In the genomic region with DNA sequence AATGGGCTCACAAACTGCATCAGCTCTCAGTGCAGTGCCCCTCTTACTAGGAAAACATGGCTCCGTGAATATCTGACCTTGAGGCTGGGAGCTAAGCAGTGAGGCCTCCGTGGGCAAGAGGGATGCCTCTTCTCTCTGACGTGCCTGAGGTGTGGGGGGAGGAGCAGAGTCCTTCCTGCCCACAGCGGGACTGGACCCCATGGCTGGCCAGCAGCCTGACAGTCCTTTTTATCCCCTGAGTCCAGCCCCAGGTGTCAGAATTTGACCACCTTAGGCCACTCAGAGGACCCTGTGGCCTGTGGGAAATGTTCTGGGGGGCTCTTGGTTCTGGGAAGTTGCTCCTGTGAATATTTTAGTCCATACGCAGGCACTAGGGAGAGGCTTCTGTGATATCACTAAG, we compare ENCODE assay signal across 20 cellular contexts. TPM values are rescaled to one million over a fixed set of nuclear protein-coding genes. Genes with fewer than 3 reads are reported as not detected.
DNase-seq lines count a peak whose midpoint lies in the region; ATAC-seq and TF ChIP-seq lines count a peak whose summit lies in the region.
"Had no signal": no experiment of that assay in that cellular context is flagged by ENCODE, and none has a peak within 500 bp of the region (broad histone marks: within the 10 kb centered on the region; RNA-seq: fewer than 3 reads in every experiment).

No MANE protein-coding gene starts in this region.

- H3K27me3 Mint-ChIP-seq in endodermal cell (ENCODE audit: insufficient read depth) = no peaks in the 10 kb centered on the region

- no peak for TF ChIP-seq EP300 in tibial nerve (IDR thresholded peaks at IDR 0.05)

- no peaks in the 10 kb centered on the region for H3K9me3 Mint-ChIP-seq in endodermal cell
- H3K9me3 Mint-ChIP-seq: CD8-positive, alpha-beta T cell had no signal

- H3K36me3 Mint-ChIP-seq in endodermal cell (ENCODE audit: low read depth) = peaks cover 9% of the 10 kb centered on the region
- H3K36me3 Mint-ChIP-seq: CD8-positive, alpha-beta T cell had no signal

- H3K36me3 ChIP-seq in endodermal cell (ENCODE audit: control insufficient read depth, insufficient read depth, low read length) (no peaks in the 10 kb centered on the region), psoas muscle (ENCODE audit: insufficient read depth in 1 of 2, low read depth in 1 of 2) (peaks cover 0 to 60% of the 10 kb centered on the region in 2 donors), tibial nerve (peaks cover 0 to under 1% (median 0%) of the 10 kb centered on the region in 3 donors), hepatocyte (replicated peaks; ENCODE audit: insufficient read depth, low read depth) (no peaks in the 10 kb centered on the region)

- peak; percentile 42 for ATAC-seq in left ventricle myocardium superior
- ATAC-seq in psoas muscle = no peak
- no peak for ATAC-seq in HG03175 (IDR thresholded peaks at IDR 0.05; ENCODE audit: unreplicated experiment)
- ATAC-seq: CD8-positive, alpha-beta T cell; K562; PC-3 had no signal

- intact Hi-C loops in left ventricle myocardium superior (cut with micrococcal nuclease) = no loop called here
- intact Hi-C loops in psoas muscle (cut with DNase I) = no loop called here

- TF ChIP-seq CTCF in endodermal cell (conservative IDR thresholded peaks at IDR 0.05) (no peak), psoas muscle (IDR thresholded peaks at IDR 0.05) (no peak), tibial nerve (IDR thresholded peaks at IDR 0.05) (no peak), hepatocyte (IDR thresholded peaks at IDR 0.05; ENCODE audit: poor library complexity) (no peak)

- DNase-seq in endodermal cell (no peak), left ventricle myocardium superior (no peak), psoas muscle (no peak), tibial nerve (ENCODE audit: low spot score in 2 of 2) (no peak), hepatocyte (ENCODE audit: low spot score) (no peak), HuH-7.5 (ENCODE audit: low spot score) (no peak)
- DNase-seq in stimulated activated naive CD4-positive, alpha-beta T cell (lab: John Stamatoyannopoulos, UW) = no peak
- DNase-seq: Calu3; CD8-positive, alpha-beta T cell; GF-D8; HCEC 1CT; NCI-H1694 treated with DMSO at 0.1 percent for 48 hours; NCI-H345; NCI-H524 treated with DMSO at 0.1 percent for 48 hours; PC-3; SJCRH30 had no signal

- H3K9me3 ChIP-seq in endodermal cell (ENCODE audit: control insufficient read depth, low read length) (no peaks in the 10 kb centered on the region), psoas muscle (no peaks in the 10 kb centered on the region), tibial nerve (no peaks in the 10 kb centered on the region), hepatocyte (ENCODE audit: low read depth) (no peaks in the 10 kb centered on the region)
- H3K9me3 ChIP-seq: BLaER1 treated with 17β-estradiol and CSF1 and Interleukin-3, amounts not matched to agents 10 nM and 100 nM; SJCRH30 had no signal

- H2AFZ ChIP-seq in hepatocyte = no peak overlapping the region

- no peaks in the 10 kb centered on the region for H3K27me3 ChIP-seq in endodermal cell (ENCODE audit: control insufficient read depth, insufficient read depth, low read length, poor library complexity, severe bottlenecking)
- no peaks in the 10 kb centered on the region for H3K27me3 ChIP-seq in psoas muscle (ENCODE audit: insufficient read depth in 3 of 3, low read length in 2 of 3)
- H3K27me3 ChIP-seq in tibial nerve = no peaks in the 10 kb centered on the region
- no peaks in the 10 kb centered on the region for H3K27me3 ChIP-seq in hepatocyte
- H3K27me3 ChIP-seq: BLaER1 treated with 17β-estradiol and CSF1 and Interleukin-3, amounts not matched to agents 10 nM and 100 nM; SJCRH30 had no signal

- no peaks in the 10 kb centered on the region for H4K20me1 ChIP-seq in hepatocyte (ENCODE audit: insufficient read depth, poor library complexity, severe bottlenecking)

- H3K79me2 ChIP-seq in hepatocyte = no peaks in the 10 kb centered on the region

- H3K27ac ChIP-seq in endodermal cell (ENCODE audit: low read depth, low read length) (no peak overlapping the region), psoas muscle (peak overlapping the region; percentile 3), tibial nerve (peak overlapping the region; percentile 47 to 85 (median 70)), hepatocyte (no peak overlapping the region)
- H3K27ac ChIP-seq: BLaER1 treated with 17β-estradiol and CSF1 and Interleukin-3, amounts not matched to agents 10 nM and 100 nM; RWPE1; SJCRH30 had no signal

- H3K4me1 Mint-ChIP-seq in endodermal cell = no peaks in the 10 kb centered on the region

- no peak for TF ChIP-seq POLR2A in tibial nerve (IDR thresholded peaks at IDR 0.05)

- H3K4me1 ChIP-seq in endodermal cell (ENCODE audit: control insufficient read depth, insufficient read depth, low read length) (no peaks in the 10 kb centered on the region), psoas muscle (peaks cover 3% of the 10 kb centered on the region), tibial nerve (peaks cover 0 to 63% (median 2%) of the 10 kb centered on the region in 4 donors), hepatocyte (ENCODE audit: insufficient read depth) (no peaks in the 10 kb centered on the region)
- H3K4me1 ChIP-seq: SJCRH30 had no signal

- H3K27ac Mint-ChIP-seq in endodermal cell = peak overlapping the region; percentile 10
- H3K27ac Mint-ChIP-seq: CD8-positive, alpha-beta T cell had no signal

- WGBS in endodermal cell (ENCODE audit: insufficient coverage in 1 of 2, insufficient read length in 1 of 2), 2 experiments = 84 to 89% methylated on average over 3 to 5 of the region's 5 CpGs
- 78 to 84% (median 80%) methylated on average over 5 of the region's 5 CpGs for WGBS in psoas muscle, 3 donors
- WGBS in tibial nerve, 2 donors = 71 to 72% methylated on average over 4 to 5 of the region's 5 CpGs
- WGBS in hepatocyte (ENCODE audit: low lambda C conversion rate, missing lambda C conversion rate) = 76% methylated on average over 5 of the region's 5 CpGs

- H3K9ac ChIP-seq in endodermal cell (ENCODE audit: extremely low read depth, low read length, poor library complexity, severe bottlenecking) = no peak overlapping the region
- H3K9ac ChIP-seq: BLaER1 treated with 17β-estradiol and CSF1 and Interleukin-3, amounts not matched to agents 10 nM and 100 nM had no signal

- H3K4me3 ChIP-seq in endodermal cell (ENCODE audit: low read length) (no peak overlapping the region), psoas muscle (no peak overlapping the region), tibial nerve (no peak overlapping the region), hepatocyte (no peak overlapping the region)
- H3K4me3 ChIP-seq: BLaER1 treated with 17β-estradiol and CSF1 and Interleukin-3, amounts not matched to agents 10 nM and 100 nM; K562; SJCRH30 had no signal

- no peak overlapping the region for H3K4me2 ChIP-seq in hepatocyte
- H3K4me2 ChIP-seq: BLaER1 treated with 17β-estradiol and CSF1 and Interleukin-3, amounts not matched to agents 10 nM and 100 nM had no signal

- H3K9me2 ChIP-seq in hepatocyte (replicated peaks; ENCODE audit: insufficient read depth) = no peaks in the 10 kb centered on the region

- H3K4me3 Mint-ChIP-seq in endodermal cell = no peak overlapping the region
- H3K4me3 Mint-ChIP-seq: CD8-positive, alpha-beta T cell had no signal

RNA-seq across cellular contexts. Expression of a gene that starts 23.5 kb away (rescaled TPM):
- total RNA-seq in endodermal cell = 10 to 100 TPM; 14.8 to 17.1 TPM
- polyA plus RNA-seq in endodermal cell (2013, experiment 1 of 2) = 19.1 TPM
- 21.2 TPM for polyA plus RNA-seq in endodermal cell (2013, experiment 2 of 2)
- total RNA-seq in left ventricle myocardium superior = 27.4 TPM
- total RNA-seq in psoas muscle = 100 to 1,000 TPM in 1 of 4 donors, 10 to 100 TPM in 3; 12.6 to 208 (median 19.0) TPM
- 10 to 100 TPM in 2 of 3 donors, 1 to 10 TPM in 1; 8.9 to 22.3 (median 11.2) TPM for polyA plus RNA-seq in psoas muscle
- 10 to 100 TPM; 34.5 to 64.1 (median 47.1) TPM for total RNA-seq in tibial nerve
- total RNA-seq in hepatocyte = 17.6 and 18.0 TPM in 2 replicates
- polyA plus RNA-seq in hepatocyte = 25.6 and 28.6 TPM in 2 replicates
- total RNA-seq: Calu3; CD8-positive, alpha-beta T cell; K562 had no signal
- polyA plus RNA-seq: K562 had no signal

Comparison
In these comparisons a context has a peak if more than half of its experiments do, and no peak if none do; other contexts are left out.
1. H3K27ac ChIP-seq: peak in psoas muscle (single experiment) and tibial nerve (4 of 4); none in endodermal cell (single experiment) and hepatocyte (single experiment).